Comparison of ENCODE assay signal across 19 cellular contexts in genomic region chr9:109627042-109627441, GRCh38.
DNase-seq lines count a peak whose midpoint lies in the region; ATAC-seq and TF ChIP-seq lines count a peak whose summit lies in the region.
"Had no signal": no experiment of that assay in that cellular context is flagged by ENCODE, and none has a peak within 500 bp of the region (broad histone marks: within the 10 kb centered on the region; RNA-seq: fewer than 3 reads in every experiment).

No MANE protein-coding gene starts in this region.

- peaks cover 3% of the 10 kb centered on the region; the same call in 1 of the 3 replicates for H3K4me1 Mint-ChIP-seq in GM23338
- no peaks in the 10 kb centered on the region for H3K4me1 Mint-ChIP-seq in WTC11
- H3K4me1 Mint-ChIP-seq: B cell had no signal

- H3K4me3 Mint-ChIP-seq in GM23338 = no peak overlapping the region
- H3K4me3 Mint-ChIP-seq in WTC11 = no peak overlapping the region
- H3K4me3 Mint-ChIP-seq: B cell; CD4-positive, alpha-beta T cell had no signal

- H3K36me3 ChIP-seq in GM23338 (ENCODE audit: insufficient read depth) (no peaks in the 10 kb centered on the region), heart left ventricle (no peaks in the 10 kb centered on the region), gastrocnemius medialis (no peaks in the 10 kb centered on the region)
- H3K36me3 ChIP-seq in effector memory CD4-positive, alpha-beta T cell (ENCODE audit: control insufficient read depth, insufficient read depth, low read length) = no peaks in the 10 kb centered on the region
- H3K36me3 ChIP-seq: Peyer's patch had no signal

- no peak for TF ChIP-seq POLR2A in heart left ventricle (IDR thresholded peaks at IDR 0.05)
- no peak for TF ChIP-seq POLR2A in gastrocnemius medialis (IDR thresholded peaks at IDR 0.05)

- H3K4me2 ChIP-seq in GM23338 = no peak overlapping the region

- intact Hi-C loops in heart left ventricle (cut with DNase I) = loop anchor here in 1 of 10 donors (5.0 kb wide), 1 partner anchor 35 kb away; no protein-coding TSS in a partner anchor
- intact Hi-C loops in gastrocnemius medialis (cut with DNase I; ENCODE audit: low total_unique reads) = no loop called here

- H3K27ac Mint-ChIP-seq in GM23338 (no peak overlapping the region), WTC11 (no peak overlapping the region)
- H3K27ac Mint-ChIP-seq: B cell; CD4-positive, alpha-beta T cell had no signal

- peak; percentile 20 for DNase-seq in GM23338 (ENCODE audit: low spot score)
- DNase-seq in WTC11 (ENCODE audit: low spot score) = no peak
- DNase-seq in heart left ventricle = peak in 4 of 5 donors; percentile 33 to 60 (median 48)
- DNase-seq in midbrain (lab: John Stamatoyannopoulos, UW) = peak; percentile 15
- DNase-seq in NCI-H524 treated with DMSO at 0.1 percent for 48 hours (lab: John Stamatoyannopoulos, UW) = no peak
- no peak for DNase-seq in gastrocnemius medialis
- no peak for DNase-seq in activated T-cell treated with anti-CD3 and anti-CD28 coated beads, Interleukin-2, amount 50 U/mL, for 48 hours
- no peak for DNase-seq in effector memory CD4-positive, alpha-beta T cell
- DNase-seq: CD4-positive, alpha-beta T cell; DMS79; KG1; NCI-H1092 treated with DMSO at 0.1 percent for 48 hours; NCI-H1694; NCI-H446 treated with DMSO at 0.1 percent for 48 hours; NCI-H774; Peyer's patch; SHP77 treated with DMSO at 0.1 percent for 48 hours had no signal

- no peaks in the 10 kb centered on the region for H4K20me1 ChIP-seq in GM23338 (replicated peaks; ENCODE audit: insufficient read depth)

- no peak overlapping the region for H3K4me3 ChIP-seq in GM23338
- no peak overlapping the region for H3K4me3 ChIP-seq in heart left ventricle
- H3K4me3 ChIP-seq in gastrocnemius medialis = no peak overlapping the region
- no peak overlapping the region for H3K4me3 ChIP-seq in effector memory CD4-positive, alpha-beta T cell (ENCODE audit: insufficient read depth, low read depth, low read length, poor library complexity, severe bottlenecking)
- H3K4me3 ChIP-seq: GM12878, Peyer's patch had no signal

- H2AFZ ChIP-seq in GM23338 = no peak overlapping the region

- ATAC-seq in GM23338 = peak; percentile 78
- ATAC-seq in WTC11 = peak; percentile 78
- peak; percentile 83 to 96 (median 92) for ATAC-seq in heart left ventricle
- ATAC-seq in gastrocnemius medialis = no peak
- ATAC-seq: GM12878 had no signal

- POLR2A ChIA-PET in WTC11 (lab: Charles Lee) = no interaction called here

- H3F3A ChIP-seq in GM23338 (replicated peaks; ENCODE audit: low read depth) = no peaks in the 10 kb centered on the region

- H3K79me2 ChIP-seq in GM23338 (replicated peaks; ENCODE audit: insufficient read depth) = no peaks in the 10 kb centered on the region

- H3K36me3 Mint-ChIP-seq in GM23338 (ENCODE audit: low read depth) (peaks cover 2% of the 10 kb centered on the region; the same call in 2 of the 3 replicates), WTC11 (peaks cover 11% of the 10 kb centered on the region)

- in situ Hi-C loops in gastrocnemius medialis (cut with MboI; ENCODE audit: low sequenced_read_pairs in 4 of 4) = no loop called here

- H3K4me1 ChIP-seq in GM23338 (ENCODE audit: insufficient read depth) (no peaks in the 10 kb centered on the region), heart left ventricle (peaks cover 0 to 15% (median 2%) of the 10 kb centered on the region in 12 donors), gastrocnemius medialis (no peaks in the 10 kb centered on the region)
- no peaks in the 10 kb centered on the region for H3K4me1 ChIP-seq in effector memory CD4-positive, alpha-beta T cell (ENCODE audit: control insufficient read depth, insufficient read depth, low read length, poor library complexity, severe bottlenecking)
- H3K4me1 ChIP-seq: Peyer's patch had no signal

- H3K9me3 Mint-ChIP-seq in GM23338 = peaks cover 4% of the 10 kb centered on the region; the same call in 2 of the 3 replicates
- H3K9me3 Mint-ChIP-seq in WTC11 = peaks cover 31% of the 10 kb centered on the region

- peak in 1 of 2 experiments; percentile 43; a peak in 2 of 4 replicates for TF ChIP-seq CTCF in GM23338 (conservative IDR thresholded peaks at IDR 0.05; ENCODE audit: low read depth in 2 of 2)
- no peak for TF ChIP-seq CTCF in WTC11 (IDR thresholded peaks at IDR 0.05)
- TF ChIP-seq CTCF in heart left ventricle (IDR thresholded peaks at IDR 0.05) = peak in 3 of 12 donors; percentile 11 to 38 (median 36)
- TF ChIP-seq CTCF in gastrocnemius medialis (IDR thresholded peaks at IDR 0.05 in 4 of 5, conservative IDR thresholded peaks at IDR 0.05 in 1 of 5) = no peak

- H3K27ac ChIP-seq in GM23338 (ENCODE audit: low read depth) = no peak overlapping the region
- no peak overlapping the region for H3K27ac ChIP-seq in heart left ventricle
- H3K27ac ChIP-seq in gastrocnemius medialis = no peak overlapping the region
- no peak overlapping the region for H3K27ac ChIP-seq in effector memory CD4-positive, alpha-beta T cell (ENCODE audit: insufficient read depth, low read length, poor library complexity, severe bottlenecking)
- H3K27ac ChIP-seq: Peyer's patch had no signal

- WGBS in heart left ventricle, 4 donors = 36 to 47% (median 43%) methylated on average over 4 of the region's 4 CpGs

- H3K9me2 ChIP-seq in GM23338 (ENCODE audit: insufficient read depth) = 0 out of 2 replicates have a peak, but pooled peaks cover 2% of the 10 kb centered on the region

- H3K9me3 ChIP-seq in heart left ventricle (no peaks in the 10 kb centered on the region), gastrocnemius medialis (no peaks in the 10 kb centered on the region)
- no peaks in the 10 kb centered on the region for H3K9me3 ChIP-seq in effector memory CD4-positive, alpha-beta T cell (ENCODE audit: control insufficient read depth, low read length)
- H3K9me3 ChIP-seq: Peyer's patch had no signal

- CTCF ChIA-PET in WTC11 (lab: Charles Lee) = interaction anchor here (0.6 to 1.4 kb wide), 2 partner anchors 53 to 216 kb away, joined by 3 to 4 read pairs; no protein-coding TSS in a partner anchor

- peaks cover 2% of the 10 kb centered on the region for H3K27me3 Mint-ChIP-seq in GM23338 (ENCODE audit: insufficient read depth, low read depth, poor library complexity)
- H3K27me3 Mint-ChIP-seq in WTC11 (ENCODE audit: low read depth) = peaks cover 9% of the 10 kb centered on the region

- H3K27me3 ChIP-seq in GM23338 (ENCODE audit: insufficient read depth) (no peaks in the 10 kb centered on the region), heart left ventricle (no peaks in the 10 kb centered on the region), gastrocnemius medialis (peaks cover 0 to 3% (median 0%) of the 10 kb centered on the region in 3 donors)
- no peaks in the 10 kb centered on the region for H3K27me3 ChIP-seq in effector memory CD4-positive, alpha-beta T cell (replicated peaks; ENCODE audit: control insufficient read depth, insufficient read depth, low read length, poor library complexity, severe bottlenecking)
- H3K27me3 ChIP-seq: Peyer's patch had no signal

TF ChIP-seq in GM23338, 12 proteins besides CTCF, POLR2A, EP300 and RAD21 (continues in another document):
- TF ChIP-seq EZH2phosphoT487 (IDR thresholded peaks at IDR 0.05; ENCODE audit: unreplicated experiment) = no peak

TF ChIP-seq in WTC11, 78 proteins besides CTCF, POLR2A, EP300 and RAD21 (continues in another document):
- TF ChIP-seq, protein P1, sequence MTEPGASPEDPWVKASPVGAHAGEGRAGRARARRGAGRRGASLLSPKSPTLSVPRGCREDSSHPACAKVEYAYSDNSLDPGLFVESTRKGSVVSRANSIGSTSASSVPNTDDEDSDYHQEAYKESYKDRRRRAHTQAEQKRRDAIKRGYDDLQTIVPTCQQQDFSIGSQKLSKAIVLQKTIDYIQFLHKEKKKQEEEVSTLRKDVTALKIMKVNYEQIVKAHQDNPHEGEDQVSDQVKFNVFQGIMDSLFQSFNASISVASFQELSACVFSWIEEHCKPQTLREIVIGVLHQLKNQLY (CRISPR knock-in tag; IDR thresholded peaks at IDR 0.05) = no peak
- TF ChIP-seq TCF7 (CRISPR knock-in tag; IDR thresholded peaks at IDR 0.05; ENCODE audit: low read depth) (no peak), NFATC4 (CRISPR knock-in tag; IDR thresholded peaks at IDR 0.05) (no peak), ZNF263 (CRISPR knock-in tag; IDR thresholded peaks at IDR 0.05; ENCODE audit: low read depth) (no peak)
- TF ChIP-seq, protein P2, sequence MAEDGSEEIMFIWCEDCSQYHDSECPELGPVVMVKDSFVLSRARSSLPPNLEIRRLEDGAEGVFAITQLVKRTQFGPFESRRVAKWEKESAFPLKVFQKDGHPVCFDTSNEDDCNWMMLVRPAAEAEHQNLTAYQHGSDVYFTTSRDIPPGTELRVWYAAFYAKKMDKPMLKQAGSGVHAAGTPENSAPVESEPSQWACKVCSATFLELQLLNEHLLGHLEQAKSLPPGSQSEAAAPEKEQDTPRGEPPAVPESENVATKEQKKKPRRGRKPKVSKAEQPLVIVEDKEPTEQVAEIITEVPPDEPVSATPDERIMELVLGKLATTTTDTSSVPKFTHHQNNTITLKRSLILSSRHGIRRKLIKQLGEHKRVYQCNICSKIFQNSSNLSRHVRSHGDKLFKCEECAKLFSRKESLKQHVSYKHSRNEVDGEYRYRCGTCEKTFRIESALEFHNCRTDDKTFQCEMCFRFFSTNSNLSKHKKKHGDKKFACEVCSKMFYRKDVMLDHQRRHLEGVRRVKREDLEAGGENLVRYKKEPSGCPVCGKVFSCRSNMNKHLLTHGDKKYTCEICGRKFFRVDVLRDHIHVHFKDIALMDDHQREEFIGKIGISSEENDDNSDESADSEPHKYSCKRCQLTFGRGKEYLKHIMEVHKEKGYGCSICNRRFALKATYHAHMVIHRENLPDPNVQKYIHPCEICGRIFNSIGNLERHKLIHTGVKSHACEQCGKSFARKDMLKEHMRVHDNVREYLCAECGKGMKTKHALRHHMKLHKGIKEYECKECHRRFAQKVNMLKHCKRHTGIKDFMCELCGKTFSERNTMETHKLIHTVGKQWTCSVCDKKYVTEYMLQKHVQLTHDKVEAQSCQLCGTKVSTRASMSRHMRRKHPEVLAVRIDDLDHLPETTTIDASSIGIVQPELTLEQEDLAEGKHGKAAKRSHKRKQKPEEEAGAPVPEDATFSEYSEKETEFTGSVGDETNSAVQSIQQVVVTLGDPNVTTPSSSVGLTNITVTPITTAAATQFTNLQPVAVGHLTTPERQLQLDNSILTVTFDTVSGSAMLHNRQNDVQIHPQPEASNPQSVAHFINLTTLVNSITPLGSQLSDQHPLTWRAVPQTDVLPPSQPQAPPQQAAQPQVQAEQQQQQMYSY (CRISPR knock-in tag; IDR thresholded peaks at IDR 0.05) = no peak

Comparison
In these comparisons a context has a peak if more than half of its experiments do, and no peak if none do; other contexts are left out.
1. ATAC-seq: peak in GM23338 (single experiment), WTC11 (single experiment) and heart left ventricle (4 of 4); none in gastrocnemius medialis (0 of 2).
2. DNase-seq: peak in GM23338 (single experiment), heart left ventricle (4 of 5) and midbrain (single experiment); none in WTC11 (single experiment), NCI-H524 treated with DMSO at 0.1 percent for 48 hours (single experiment), gastrocnemius medialis (0 of 2), activated T-cell treated with anti-CD3 and anti-CD28 coated beads, Interleukin-2, amount 50 U/mL, for 48 hours (0 of 2) and effector memory CD4-positive, alpha-beta T cell (0 of 3).